12 cellular contexts compared by ENCODE assay signal in genomic region chr20:59428441-59429205, GRCh38.
A peak's percentile ranks its signal among the peaks of the same experiment; 100 is the strongest.
DNase-seq lines count a peak whose midpoint lies in the region; ATAC-seq and TF ChIP-seq lines count a peak whose summit lies in the region.
"Had no signal": no experiment of that assay in that cellular context is flagged by ENCODE, and none has a peak within 500 bp of the region (broad histone marks: within the 10 kb centered on the region; RNA-seq: fewer than 3 reads in every experiment).

No MANE protein-coding gene starts in this region.

- peak overlapping the region; percentile 88 for H3K27ac Mint-ChIP-seq in activated CD4-positive, alpha-beta T cell treated with anti-CD3 and anti-CD28 coated beads, Interleukin-2, amount 10 ng/mL, durations not matched to agents 7 days and 5 days
- H3K27ac Mint-ChIP-seq in central memory CD8-positive, alpha-beta T cell (ENCODE audit: low read depth), result no peak overlapping the region
- no peak overlapping the region for H3K27ac Mint-ChIP-seq in stimulated activated memory B cell treated with anti-CD40 and anti-IgM and Interleukin-4, amounts not matched to agents 10 μg/mL and 1 μg/mL and 100 μg/mL, for 72 hours

- no peak overlapping the region for H3K27ac ChIP-seq in MM.1S (ENCODE audit: low read length)
- H3K27ac ChIP-seq: esophagus squamous epithelium, transverse colon had no signal

- POLR2A ChIA-PET in activated CD4-positive, alpha-beta T cell treated with anti-CD3 and anti-CD28 coated beads, Interleukin-2, amount 10 ng/mL, durations not matched to agents 7 days and 5 days (lab: Charles Lee), result no interaction called here

- H3K4me3 ChIP-seq in MM.1S (ENCODE audit: low read length), result peak overlapping the region; percentile 50

- no peak overlapping the region for H3K4me3 Mint-ChIP-seq in activated CD4-positive, alpha-beta T cell treated with anti-CD3 and anti-CD28 coated beads, Interleukin-2, amount 10 ng/mL, durations not matched to agents 7 days and 5 days
- peak overlapping the region; percentile 16 for H3K4me3 Mint-ChIP-seq in central memory CD8-positive, alpha-beta T cell
- H3K4me3 Mint-ChIP-seq in stimulated activated memory B cell treated with anti-CD40 and anti-IgM and Interleukin-4, amounts not matched to agents 10 μg/mL and 1 μg/mL and 100 μg/mL, for 72 hours, result peak overlapping the region; percentile 57

- peak overlapping the region; percentile 51 for H3K4me2 ChIP-seq in MM.1S (ENCODE audit: low read depth, low read length)

- H4K20me1 ChIP-seq in MM.1S (ENCODE audit: insufficient read depth, low read length), result no peaks in the 10 kb centered on the region

- no peaks in the 10 kb centered on the region for H3K9me2 ChIP-seq in MM.1S (replicated peaks; ENCODE audit: insufficient read depth, low read length)

- no peaks in the 10 kb centered on the region for H3F3A ChIP-seq in MM.1S (ENCODE audit: insufficient read depth, low read length)

- 0 out of 2 replicates have a peak, but pooled peaks cover 4% of the 10 kb centered on the region for H3K4me1 ChIP-seq in MM.1S (ENCODE audit: low read length)

- no peak overlapping the region for H3K9ac ChIP-seq in MM.1S (ENCODE audit: low read length)

- no peaks in the 10 kb centered on the region for H3K79me2 ChIP-seq in MM.1S (ENCODE audit: low read length)

- ATAC-seq in central memory CD8-positive, alpha-beta T cell (replicated peaks; ENCODE audit: extremely low read depth, poor library complexity, severe bottlenecking), result no peak
- no peak for ATAC-seq in stimulated activated memory B cell treated with anti-CD40 and anti-IgM and Interleukin-4, amounts not matched to agents 10 μg/mL and 1 μg/mL and 100 μg/mL, for 72 hours
- ATAC-seq in HG03457 (IDR thresholded peaks at IDR 0.05; ENCODE audit: unreplicated experiment) (no peak), HG03354 (IDR thresholded peaks at IDR 0.05; ENCODE audit: poor library complexity, severe bottlenecking, unreplicated experiment) (no peak)

- no peaks in the 10 kb centered on the region for H3K36me3 Mint-ChIP-seq in activated CD4-positive, alpha-beta T cell treated with anti-CD3 and anti-CD28 coated beads, Interleukin-2, amount 10 ng/mL, durations not matched to agents 7 days and 5 days (ENCODE audit: low read depth)
- H3K36me3 Mint-ChIP-seq in central memory CD8-positive, alpha-beta T cell (ENCODE audit: insufficient read depth), result no peaks in the 10 kb centered on the region
- no peaks in the 10 kb centered on the region for H3K36me3 Mint-ChIP-seq in stimulated activated memory B cell treated with anti-CD40 and anti-IgM and Interleukin-4, amounts not matched to agents 10 μg/mL and 1 μg/mL and 100 μg/mL, for 72 hours

- H3K36me3 ChIP-seq in MM.1S (replicated peaks; ENCODE audit: insufficient read depth, low read length), result no peaks in the 10 kb centered on the region
- H3K36me3 ChIP-seq: esophagus squamous epithelium, transverse colon had no signal

- peak overlapping the region; percentile 65 for H2AFZ ChIP-seq in MM.1S (ENCODE audit: low read length)

- peaks cover 14% of the 10 kb centered on the region for H3K4me1 Mint-ChIP-seq in activated CD4-positive, alpha-beta T cell treated with anti-CD3 and anti-CD28 coated beads, Interleukin-2, amount 10 ng/mL, durations not matched to agents 7 days and 5 days
- no peaks in the 10 kb centered on the region for H3K4me1 Mint-ChIP-seq in central memory CD8-positive, alpha-beta T cell
- peaks cover 17% of the 10 kb centered on the region for H3K4me1 Mint-ChIP-seq in stimulated activated memory B cell treated with anti-CD40 and anti-IgM and Interleukin-4, amounts not matched to agents 10 μg/mL and 1 μg/mL and 100 μg/mL, for 72 hours

- H3K9me3 Mint-ChIP-seq in activated CD4-positive, alpha-beta T cell treated with anti-CD3 and anti-CD28 coated beads, Interleukin-2, amount 10 ng/mL, durations not matched to agents 7 days and 5 days, result peaks cover 3% of the 10 kb centered on the region
- no peaks in the 10 kb centered on the region for H3K9me3 Mint-ChIP-seq in central memory CD8-positive, alpha-beta T cell
- H3K9me3 Mint-ChIP-seq in stimulated activated memory B cell treated with anti-CD40 and anti-IgM and Interleukin-4, amounts not matched to agents 10 μg/mL and 1 μg/mL and 100 μg/mL, for 72 hours, result peaks cover 6% of the 10 kb centered on the region

- no peaks in the 10 kb centered on the region for H3K9me3 ChIP-seq in MM.1S (replicated peaks; ENCODE audit: insufficient read depth, low read length)
- H3K9me3 ChIP-seq: esophagus squamous epithelium, transverse colon had no signal

- peaks cover 65% of the 10 kb centered on the region for H3K27me3 ChIP-seq in MM.1S (replicated peaks; ENCODE audit: insufficient read depth, low read length)

- DNase-seq in activated CD4-positive, alpha-beta T cell treated with anti-CD3 and anti-CD28 coated beads, Interleukin-2, amount 10 ng/mL, durations not matched to agents 7 days and 5 days, result no peak
- DNase-seq in activated CD4-positive, alpha-beta T cell treated with anti-CD3 and anti-CD28 coated beads, Interleukin-2, amount 50 U/mL, for 4 hours, result no peak
- DNase-seq in MM.1S (no peak), NCI-H146 treated with DMSO at 0.1 percent for 48 hours (lab: John Stamatoyannopoulos, UW; ENCODE audit: unreplicated experiment) (no peak)
- no peak for DNase-seq in central memory CD8-positive, alpha-beta T cell (ENCODE audit: low spot score in 2 of 2)
- DNase-seq: esophagus squamous epithelium, IMR-90, NCI-H510A, transverse colon had no signal

- H3K27me3 Mint-ChIP-seq in activated CD4-positive, alpha-beta T cell treated with anti-CD3 and anti-CD28 coated beads, Interleukin-2, amount 10 ng/mL, durations not matched to agents 7 days and 5 days, result peaks cover 2% of the 10 kb centered on the region
- H3K27me3 Mint-ChIP-seq in central memory CD8-positive, alpha-beta T cell, result peaks cover 11% of the 10 kb centered on the region
- peaks cover 11% of the 10 kb centered on the region for H3K27me3 Mint-ChIP-seq in stimulated activated memory B cell treated with anti-CD40 and anti-IgM and Interleukin-4, amounts not matched to agents 10 μg/mL and 1 μg/mL and 100 μg/mL, for 72 hours

- peak; percentile 45 for TF ChIP-seq CTCF in MM.1S (IDR thresholded peaks at IDR 0.05; ENCODE audit: low read length)

- CTCF ChIA-PET in activated CD4-positive, alpha-beta T cell treated with anti-CD3 and anti-CD28 coated beads, Interleukin-2, amount 10 ng/mL, durations not matched to agents 7 days and 5 days (lab: Charles Lee), result interaction anchor here (1.0 to 1.5 kb wide), 2 partner anchors 8 to 10 kb away, joined by 3 to 4 read pairs; no protein-coding TSS in a partner anchor
